Comparison of ENCODE assay signal across 1 cellular context in the genomic region with DNA sequence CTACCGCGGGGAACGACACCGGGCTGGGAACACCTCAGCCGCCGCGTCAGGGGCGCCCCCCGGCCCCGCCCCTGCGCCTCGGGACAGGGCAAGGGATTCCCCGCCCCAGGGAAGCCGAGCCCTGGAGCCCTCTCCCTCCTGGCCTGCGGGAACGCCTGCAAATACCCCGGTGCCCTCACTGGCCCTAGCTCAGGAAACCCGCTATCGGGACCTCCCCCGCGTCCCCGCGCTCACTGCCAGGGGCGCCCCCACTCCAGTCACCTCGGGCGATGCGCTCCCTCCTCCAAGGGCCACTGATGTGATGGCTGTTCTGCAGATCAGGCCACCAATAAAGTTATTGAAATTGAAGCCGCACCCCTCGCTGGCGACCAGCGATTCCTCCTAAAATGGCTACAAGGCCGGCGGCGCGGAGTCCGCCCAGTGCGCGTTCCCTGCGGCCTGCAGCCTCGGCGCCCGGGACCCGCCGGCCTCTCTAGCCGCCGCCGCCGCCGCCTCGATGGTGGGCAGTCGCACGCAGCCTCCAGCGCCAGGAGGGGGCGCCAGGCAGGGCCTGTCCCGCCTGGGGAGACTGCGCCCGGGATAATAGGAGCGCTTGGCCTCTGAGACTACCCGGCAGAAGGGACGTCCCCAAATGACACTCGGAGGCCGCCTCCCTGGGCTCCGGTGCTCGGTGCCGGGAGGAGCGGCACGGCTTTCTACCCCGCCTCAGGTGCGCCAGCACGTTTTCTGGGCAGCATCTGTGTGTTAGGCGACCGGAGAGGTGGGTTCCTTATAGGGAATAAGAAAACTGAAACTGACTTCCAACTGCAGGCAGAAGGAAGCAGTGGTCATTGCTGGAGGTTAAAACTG.
TF ChIP-seq lines count a peak whose summit lies in the region.

A gene with protein sequence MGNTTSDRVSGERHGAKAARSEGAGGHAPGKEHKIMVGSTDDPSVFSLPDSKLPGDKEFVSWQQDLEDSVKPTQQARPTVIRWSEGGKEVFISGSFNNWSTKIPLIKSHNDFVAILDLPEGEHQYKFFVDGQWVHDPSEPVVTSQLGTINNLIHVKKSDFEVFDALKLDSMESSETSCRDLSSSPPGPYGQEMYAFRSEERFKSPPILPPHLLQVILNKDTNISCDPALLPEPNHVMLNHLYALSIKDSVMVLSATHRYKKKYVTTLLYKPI (minus strand): TSS at position 303 of the 849 bp plus-strand sequence. CDS start 326 bp downstream, outside the sequence.

TF ChIP-seq in HepG2, 621 proteins besides CTCF, POLR2A, EP300 and RAD21 (continued from another document and continues in another):
- TF ChIP-seq HOXA5 (CRISPR knock-in tag; IDR thresholded peaks at IDR 0.05) (peak; percentile 72; the same call in 1 of the 2 replicates), HNRNPUL1 (IDR thresholded peaks at IDR 0.05; ENCODE audit: low read depth, low read length) (peak; percentile 76; the same call in 1 of the 2 replicates), WIZ (CRISPR knock-in tag; IDR thresholded peaks at IDR 0.05) (no peak), ZNF101 (CRISPR knock-in tag; IDR thresholded peaks at IDR 0.05; ENCODE audit: borderline replicate concordance, low read depth) (no peak), SAFB2 (CRISPR knock-in tag; IDR thresholded peaks at IDR 0.05; ENCODE audit: borderline replicate concordance, low read depth) (peak; percentile 37; the same call in 1 of the 2 replicates), ZNF256 (CRISPR knock-in tag; conservative IDR thresholded peaks at IDR 0.05) (peak; percentile 92), ZNF329 (CRISPR knock-in tag; IDR thresholded peaks at IDR 0.05; ENCODE audit: low read depth) (peak; percentile 49; the same call in 1 of the 2 replicates), MXD4 (CRISPR knock-in tag; IDR thresholded peaks at IDR 0.05) (peak; percentile 58; the same call in 1 of the 2 replicates), HDAC1 (CRISPR knock-in tag; IDR thresholded peaks at IDR 0.05) (peak; percentile 78), ZNF558 (CRISPR knock-in tag; IDR thresholded peaks at IDR 0.05; ENCODE audit: borderline replicate concordance) (peak; percentile 73; the same call in 1 of the 2 replicates), ZMAT3 (CRISPR knock-in tag; conservative IDR thresholded peaks at IDR 0.05) (peak; percentile 81; the same call in 1 of the 2 replicates), MED1 (CRISPR knock-in tag; IDR thresholded peaks at IDR 0.05) (peak; percentile 83), ZFP41 (CRISPR knock-in tag; IDR thresholded peaks at IDR 0.05; ENCODE audit: borderline replicate concordance) (no peak), ZNF382 (CRISPR knock-in tag; IDR thresholded peaks at IDR 0.05; ENCODE audit: borderline replicate concordance) (no peak), GTF3A (CRISPR knock-in tag; conservative IDR thresholded peaks at IDR 0.05) (peak; percentile 79), NR2C2 (CRISPR knock-in tag; IDR thresholded peaks at IDR 0.05; ENCODE audit: borderline replicate concordance) (peak; percentile 64), CREB1 (IDR thresholded peaks at IDR 0.05) (peak; percentile 17; the same call in 1 of the 2 replicates), CREB1 (CRISPR knock-in tag; IDR thresholded peaks at IDR 0.05) (no peak), GATAD1 (CRISPR knock-in tag; IDR thresholded peaks at IDR 0.05) (peak; percentile 77), CHD2 (IDR thresholded peaks at IDR 0.05; ENCODE audit: low read depth, low read length) (peak; percentile 31; the same call in 1 of the 2 replicates), ELF4 (CRISPR knock-in tag; IDR thresholded peaks at IDR 0.05; ENCODE audit: borderline replicate concordance) (no peak; the same call in 1 of the 2 replicates), ZNF629 (CRISPR knock-in tag; conservative IDR thresholded peaks at IDR 0.05) (no peak), SNAI1 (CRISPR knock-in tag; IDR thresholded peaks at IDR 0.05; ENCODE audit: borderline replicate concordance) (peak; percentile 91)
- TF ChIP-seq, protein P1, sequence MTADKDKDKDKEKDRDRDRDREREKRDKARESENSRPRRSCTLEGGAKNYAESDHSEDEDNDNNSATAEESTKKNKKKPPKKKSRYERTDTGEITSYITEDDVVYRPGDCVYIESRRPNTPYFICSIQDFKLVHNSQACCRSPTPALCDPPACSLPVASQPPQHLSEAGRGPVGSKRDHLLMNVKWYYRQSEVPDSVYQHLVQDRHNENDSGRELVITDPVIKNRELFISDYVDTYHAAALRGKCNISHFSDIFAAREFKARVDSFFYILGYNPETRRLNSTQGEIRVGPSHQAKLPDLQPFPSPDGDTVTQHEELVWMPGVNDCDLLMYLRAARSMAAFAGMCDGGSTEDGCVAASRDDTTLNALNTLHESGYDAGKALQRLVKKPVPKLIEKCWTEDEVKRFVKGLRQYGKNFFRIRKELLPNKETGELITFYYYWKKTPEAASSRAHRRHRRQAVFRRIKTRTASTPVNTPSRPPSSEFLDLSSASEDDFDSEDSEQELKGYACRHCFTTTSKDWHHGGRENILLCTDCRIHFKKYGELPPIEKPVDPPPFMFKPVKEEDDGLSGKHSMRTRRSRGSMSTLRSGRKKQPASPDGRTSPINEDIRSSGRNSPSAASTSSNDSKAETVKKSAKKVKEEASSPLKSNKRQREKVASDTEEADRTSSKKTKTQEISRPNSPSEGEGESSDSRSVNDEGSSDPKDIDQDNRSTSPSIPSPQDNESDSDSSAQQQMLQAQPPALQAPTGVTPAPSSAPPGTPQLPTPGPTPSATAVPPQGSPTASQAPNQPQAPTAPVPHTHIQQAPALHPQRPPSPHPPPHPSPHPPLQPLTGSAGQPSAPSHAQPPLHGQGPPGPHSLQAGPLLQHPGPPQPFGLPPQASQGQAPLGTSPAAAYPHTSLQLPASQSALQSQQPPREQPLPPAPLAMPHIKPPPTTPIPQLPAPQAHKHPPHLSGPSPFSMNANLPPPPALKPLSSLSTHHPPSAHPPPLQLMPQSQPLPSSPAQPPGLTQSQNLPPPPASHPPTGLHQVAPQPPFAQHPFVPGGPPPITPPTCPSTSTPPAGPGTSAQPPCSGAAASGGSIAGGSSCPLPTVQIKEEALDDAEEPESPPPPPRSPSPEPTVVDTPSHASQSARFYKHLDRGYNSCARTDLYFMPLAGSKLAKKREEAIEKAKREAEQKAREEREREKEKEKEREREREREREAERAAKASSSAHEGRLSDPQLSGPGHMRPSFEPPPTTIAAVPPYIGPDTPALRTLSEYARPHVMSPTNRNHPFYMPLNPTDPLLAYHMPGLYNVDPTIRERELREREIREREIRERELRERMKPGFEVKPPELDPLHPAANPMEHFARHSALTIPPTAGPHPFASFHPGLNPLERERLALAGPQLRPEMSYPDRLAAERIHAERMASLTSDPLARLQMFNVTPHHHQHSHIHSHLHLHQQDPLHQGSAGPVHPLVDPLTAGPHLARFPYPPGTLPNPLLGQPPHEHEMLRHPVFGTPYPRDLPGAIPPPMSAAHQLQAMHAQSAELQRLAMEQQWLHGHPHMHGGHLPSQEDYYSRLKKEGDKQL (CRISPR knock-in tag; IDR thresholded peaks at IDR 0.05; ENCODE audit: low read depth): no peak
- TF ChIP-seq, protein P2, sequence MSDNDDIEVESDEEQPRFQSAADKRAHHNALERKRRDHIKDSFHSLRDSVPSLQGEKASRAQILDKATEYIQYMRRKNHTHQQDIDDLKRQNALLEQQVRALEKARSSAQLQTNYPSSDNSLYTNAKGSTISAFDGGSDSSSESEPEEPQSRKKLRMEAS (IDR thresholded peaks at IDR 0.05): peak; percentile 76
- TF ChIP-seq, protein P3, sequence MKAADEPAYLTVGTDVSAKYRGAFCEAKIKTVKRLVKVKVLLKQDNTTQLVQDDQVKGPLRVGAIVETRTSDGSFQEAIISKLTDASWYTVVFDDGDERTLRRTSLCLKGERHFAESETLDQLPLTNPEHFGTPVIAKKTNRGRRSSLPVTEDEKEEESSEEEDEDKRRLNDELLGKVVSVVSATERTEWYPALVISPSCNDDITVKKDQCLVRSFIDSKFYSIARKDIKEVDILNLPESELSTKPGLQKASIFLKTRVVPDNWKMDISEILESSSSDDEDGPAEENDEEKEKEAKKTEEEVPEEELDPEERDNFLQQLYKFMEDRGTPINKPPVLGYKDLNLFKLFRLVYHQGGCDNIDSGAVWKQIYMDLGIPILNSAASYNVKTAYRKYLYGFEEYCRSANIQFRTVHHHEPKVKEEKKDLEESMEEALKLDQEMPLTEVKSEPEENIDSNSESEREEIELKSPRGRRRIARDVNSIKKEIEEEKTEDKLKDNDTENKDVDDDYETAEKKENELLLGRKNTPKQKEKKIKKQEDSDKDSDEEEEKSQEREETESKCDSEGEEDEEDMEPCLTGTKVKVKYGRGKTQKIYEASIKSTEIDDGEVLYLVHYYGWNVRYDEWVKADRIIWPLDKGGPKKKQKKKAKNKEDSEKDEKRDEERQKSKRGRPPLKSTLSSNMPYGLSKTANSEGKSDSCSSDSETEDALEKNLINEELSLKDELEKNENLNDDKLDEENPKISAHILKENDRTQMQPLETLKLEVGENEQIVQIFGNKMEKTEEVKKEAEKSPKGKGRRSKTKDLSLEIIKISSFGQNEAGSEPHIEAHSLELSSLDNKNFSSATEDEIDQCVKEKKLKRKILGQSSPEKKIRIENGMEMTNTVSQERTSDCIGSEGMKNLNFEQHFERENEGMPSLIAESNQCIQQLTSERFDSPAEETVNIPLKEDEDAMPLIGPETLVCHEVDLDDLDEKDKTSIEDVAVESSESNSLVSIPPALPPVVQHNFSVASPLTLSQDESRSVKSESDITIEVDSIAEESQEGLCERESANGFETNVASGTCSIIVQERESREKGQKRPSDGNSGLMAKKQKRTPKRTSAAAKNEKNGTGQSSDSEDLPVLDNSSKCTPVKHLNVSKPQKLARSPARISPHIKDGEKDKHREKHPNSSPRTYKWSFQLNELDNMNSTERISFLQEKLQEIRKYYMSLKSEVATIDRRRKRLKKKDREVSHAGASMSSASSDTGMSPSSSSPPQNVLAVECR (CRISPR knock-in tag; IDR thresholded peaks at IDR 0.05; ENCODE audit: borderline replicate concordance): peak; percentile 93
- TF ChIP-seq, protein P4, sequence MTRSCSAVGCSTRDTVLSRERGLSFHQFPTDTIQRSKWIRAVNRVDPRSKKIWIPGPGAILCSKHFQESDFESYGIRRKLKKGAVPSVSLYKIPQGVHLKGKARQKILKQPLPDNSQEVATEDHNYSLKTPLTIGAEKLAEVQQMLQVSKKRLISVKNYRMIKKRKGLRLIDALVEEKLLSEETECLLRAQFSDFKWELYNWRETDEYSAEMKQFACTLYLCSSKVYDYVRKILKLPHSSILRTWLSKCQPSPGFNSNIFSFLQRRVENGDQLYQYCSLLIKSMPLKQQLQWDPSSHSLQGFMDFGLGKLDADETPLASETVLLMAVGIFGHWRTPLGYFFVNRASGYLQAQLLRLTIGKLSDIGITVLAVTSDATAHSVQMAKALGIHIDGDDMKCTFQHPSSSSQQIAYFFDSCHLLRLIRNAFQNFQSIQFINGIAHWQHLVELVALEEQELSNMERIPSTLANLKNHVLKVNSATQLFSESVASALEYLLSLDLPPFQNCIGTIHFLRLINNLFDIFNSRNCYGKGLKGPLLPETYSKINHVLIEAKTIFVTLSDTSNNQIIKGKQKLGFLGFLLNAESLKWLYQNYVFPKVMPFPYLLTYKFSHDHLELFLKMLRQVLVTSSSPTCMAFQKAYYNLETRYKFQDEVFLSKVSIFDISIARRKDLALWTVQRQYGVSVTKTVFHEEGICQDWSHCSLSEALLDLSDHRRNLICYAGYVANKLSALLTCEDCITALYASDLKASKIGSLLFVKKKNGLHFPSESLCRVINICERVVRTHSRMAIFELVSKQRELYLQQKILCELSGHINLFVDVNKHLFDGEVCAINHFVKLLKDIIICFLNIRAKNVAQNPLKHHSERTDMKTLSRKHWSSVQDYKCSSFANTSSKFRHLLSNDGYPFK (CRISPR knock-in tag; IDR thresholded peaks at IDR 0.05; ENCODE audit: borderline replicate concordance): peak; percentile 66; the same call in 1 of the 2 replicates
- TF ChIP-seq, protein P5, sequence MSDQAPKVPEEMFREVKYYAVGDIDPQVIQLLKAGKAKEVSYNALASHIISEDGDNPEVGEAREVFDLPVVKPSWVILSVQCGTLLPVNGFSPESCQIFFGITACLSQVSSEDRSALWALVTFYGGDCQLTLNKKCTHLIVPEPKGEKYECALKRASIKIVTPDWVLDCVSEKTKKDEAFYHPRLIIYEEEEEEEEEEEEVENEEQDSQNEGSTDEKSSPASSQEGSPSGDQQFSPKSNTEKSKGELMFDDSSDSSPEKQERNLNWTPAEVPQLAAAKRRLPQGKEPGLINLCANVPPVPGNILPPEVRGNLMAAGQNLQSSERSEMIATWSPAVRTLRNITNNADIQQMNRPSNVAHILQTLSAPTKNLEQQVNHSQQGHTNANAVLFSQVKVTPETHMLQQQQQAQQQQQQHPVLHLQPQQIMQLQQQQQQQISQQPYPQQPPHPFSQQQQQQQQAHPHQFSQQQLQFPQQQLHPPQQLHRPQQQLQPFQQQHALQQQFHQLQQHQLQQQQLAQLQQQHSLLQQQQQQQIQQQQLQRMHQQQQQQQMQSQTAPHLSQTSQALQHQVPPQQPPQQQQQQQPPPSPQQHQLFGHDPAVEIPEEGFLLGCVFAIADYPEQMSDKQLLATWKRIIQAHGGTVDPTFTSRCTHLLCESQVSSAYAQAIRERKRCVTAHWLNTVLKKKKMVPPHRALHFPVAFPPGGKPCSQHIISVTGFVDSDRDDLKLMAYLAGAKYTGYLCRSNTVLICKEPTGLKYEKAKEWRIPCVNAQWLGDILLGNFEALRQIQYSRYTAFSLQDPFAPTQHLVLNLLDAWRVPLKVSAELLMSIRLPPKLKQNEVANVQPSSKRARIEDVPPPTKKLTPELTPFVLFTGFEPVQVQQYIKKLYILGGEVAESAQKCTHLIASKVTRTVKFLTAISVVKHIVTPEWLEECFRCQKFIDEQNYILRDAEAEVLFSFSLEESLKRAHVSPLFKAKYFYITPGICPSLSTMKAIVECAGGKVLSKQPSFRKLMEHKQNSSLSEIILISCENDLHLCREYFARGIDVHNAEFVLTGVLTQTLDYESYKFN (CRISPR knock-in tag; conservative IDR thresholded peaks at IDR 0.05): peak; percentile 73
- TF ChIP-seq, protein P6, sequence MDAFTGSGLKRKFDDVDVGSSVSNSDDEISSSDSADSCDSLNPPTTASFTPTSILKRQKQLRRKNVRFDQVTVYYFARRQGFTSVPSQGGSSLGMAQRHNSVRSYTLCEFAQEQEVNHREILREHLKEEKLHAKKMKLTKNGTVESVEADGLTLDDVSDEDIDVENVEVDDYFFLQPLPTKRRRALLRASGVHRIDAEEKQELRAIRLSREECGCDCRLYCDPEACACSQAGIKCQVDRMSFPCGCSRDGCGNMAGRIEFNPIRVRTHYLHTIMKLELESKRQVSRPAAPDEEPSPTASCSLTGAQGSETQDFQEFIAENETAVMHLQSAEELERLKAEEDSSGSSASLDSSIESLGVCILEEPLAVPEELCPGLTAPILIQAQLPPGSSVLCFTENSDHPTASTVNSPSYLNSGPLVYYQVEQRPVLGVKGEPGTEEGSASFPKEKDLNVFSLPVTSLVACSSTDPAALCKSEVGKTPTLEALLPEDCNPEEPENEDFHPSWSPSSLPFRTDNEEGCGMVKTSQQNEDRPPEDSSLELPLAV (CRISPR knock-in tag; conservative IDR thresholded peaks at IDR 0.05; ENCODE audit: low read depth): no peak
- TF ChIP-seq, protein P7, sequence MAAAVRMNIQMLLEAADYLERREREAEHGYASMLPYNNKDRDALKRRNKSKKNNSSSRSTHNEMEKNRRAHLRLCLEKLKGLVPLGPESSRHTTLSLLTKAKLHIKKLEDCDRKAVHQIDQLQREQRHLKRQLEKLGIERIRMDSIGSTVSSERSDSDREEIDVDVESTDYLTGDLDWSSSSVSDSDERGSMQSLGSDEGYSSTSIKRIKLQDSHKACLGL (CRISPR knock-in tag; IDR thresholded peaks at IDR 0.05): peak; percentile 39
